ENCODE assay signal across 8 cellular contexts in the genomic region with DNA sequence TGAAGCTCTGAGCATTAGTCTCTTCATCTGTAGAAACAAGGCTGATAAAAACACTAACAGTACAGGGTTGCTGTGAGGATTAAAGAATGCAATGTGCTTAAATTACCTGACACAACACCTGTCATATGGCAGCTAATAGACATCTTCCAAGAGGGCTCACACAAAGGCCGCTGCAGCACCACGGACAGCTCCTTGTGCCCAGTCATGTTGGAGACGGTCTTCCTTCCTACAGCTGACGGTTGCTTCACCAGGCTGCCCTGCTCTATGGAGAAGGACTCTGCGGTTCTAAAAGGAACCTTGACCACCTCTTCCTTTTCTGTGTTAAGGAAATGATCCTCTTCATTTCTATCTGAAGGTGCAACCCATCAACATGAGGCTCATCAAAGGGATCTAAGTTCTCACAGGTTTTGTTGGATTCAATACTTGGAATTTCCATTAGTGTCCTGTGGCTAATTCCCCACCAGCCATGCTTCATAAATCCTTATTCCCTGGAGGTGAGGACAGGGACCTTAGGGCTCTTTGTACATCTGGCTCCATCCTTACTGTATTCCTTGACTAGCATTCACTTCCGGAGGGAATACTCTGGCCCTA.
DNase-seq lines count a peak whose midpoint lies in the region; ATAC-seq lines count a peak whose summit lies in the region.

No MANE protein-coding gene starts in this region.

- DNase-seq in CMK (ENCODE audit: low read depth) (peak; percentile 11), NCI-H226 (peak; percentile 10), kidney glomerular epithelial cell (lab: John Stamatoyannopoulos, UW) (peak; percentile 1), GM19238 (ENCODE audit: insufficient read length, low spot score) (no peak), superior temporal gyrus (ENCODE audit: extremely low spot score) (no peak)
- DNase-seq in activated T-helper 2 cell treated with anti-CD3 and anti-CD28 coated beads, Interferon-gamma antibody, Interleukin-2, Interleukin-4, amounts not matched to agents 10 μg/mL and 5 μg/mL and 100 μg/mL, durations not matched to agents 14 hours and 24 hours and 36 hours (ENCODE audit: low spot score): peak; percentile 13

- H3K27me3 Mint-ChIP-seq in activated T-helper 2 cell treated with anti-CD3 and anti-CD28 coated beads, Interferon-gamma antibody, Interleukin-2, Interleukin-4, amounts not matched to agents 10 μg/mL and 5 μg/mL and 100 μg/mL, durations not matched to agents 14 hours and 24 hours and 36 hours (ENCODE audit: low read depth): no peaks in the 10 kb centered on the region

- no peaks in the 10 kb centered on the region for H3K9me3 Mint-ChIP-seq in activated T-helper 2 cell treated with anti-CD3 and anti-CD28 coated beads, Interferon-gamma antibody, Interleukin-2, Interleukin-4, amounts not matched to agents 10 μg/mL and 5 μg/mL and 100 μg/mL, durations not matched to agents 14 hours and 24 hours and 36 hours

- no peak overlapping the region for H3K4me3 Mint-ChIP-seq in activated T-helper 2 cell treated with anti-CD3 and anti-CD28 coated beads, Interferon-gamma antibody, Interleukin-2, Interleukin-4, amounts not matched to agents 10 μg/mL and 5 μg/mL and 100 μg/mL, durations not matched to agents 14 hours and 24 hours and 36 hours (ENCODE audit: low read depth)

- intact Hi-C loops in activated T-helper 2 cell treated with anti-CD3 and anti-CD28 coated beads, Interferon-gamma antibody, Interleukin-2, Interleukin-4, amounts not matched to agents 10 μg/mL and 5 μg/mL and 100 μg/mL, durations not matched to agents 14 hours and 24 hours and 36 hours (cut with micrococcal nuclease): no loop called here

- no peaks in the 10 kb centered on the region for H3K4me1 Mint-ChIP-seq in activated T-helper 2 cell treated with anti-CD3 and anti-CD28 coated beads, Interferon-gamma antibody, Interleukin-2, Interleukin-4, amounts not matched to agents 10 μg/mL and 5 μg/mL and 100 μg/mL, durations not matched to agents 14 hours and 24 hours and 36 hours (ENCODE audit: low read depth)

- no peak for ATAC-seq in HG03460 (IDR thresholded peaks at IDR 0.05; ENCODE audit: unreplicated experiment)
- ATAC-seq in HG03135 (IDR thresholded peaks at IDR 0.05; ENCODE audit: unreplicated experiment): no peak

- no peaks in the 10 kb centered on the region for H3K36me3 Mint-ChIP-seq in activated T-helper 2 cell treated with anti-CD3 and anti-CD28 coated beads, Interferon-gamma antibody, Interleukin-2, Interleukin-4, amounts not matched to agents 10 μg/mL and 5 μg/mL and 100 μg/mL, durations not matched to agents 14 hours and 24 hours and 36 hours (ENCODE audit: low read depth)

- no peak overlapping the region for H3K27ac Mint-ChIP-seq in activated T-helper 2 cell treated with anti-CD3 and anti-CD28 coated beads, Interferon-gamma antibody, Interleukin-2, Interleukin-4, amounts not matched to agents 10 μg/mL and 5 μg/mL and 100 μg/mL, durations not matched to agents 14 hours and 24 hours and 36 hours

Comparison
In these comparisons a context has a peak if more than half of its experiments do, and no peak if none do; other contexts are left out.
1. DNase-seq: peak in CMK (single experiment), NCI-H226 (single experiment), activated T-helper 2 cell treated with anti-CD3 and anti-CD28 coated beads, Interferon-gamma antibody, Interleukin-2, Interleukin-4, amounts not matched to agents 10 μg/mL and 5 μg/mL and 100 μg/mL, durations not matched to agents 14 hours and 24 hours and 36 hours (single experiment) and kidney glomerular epithelial cell (single experiment); none in GM19238 (single experiment) and superior temporal gyrus (single experiment).